9 cellular contexts compared by ENCODE assay signal in the genomic region with DNA sequence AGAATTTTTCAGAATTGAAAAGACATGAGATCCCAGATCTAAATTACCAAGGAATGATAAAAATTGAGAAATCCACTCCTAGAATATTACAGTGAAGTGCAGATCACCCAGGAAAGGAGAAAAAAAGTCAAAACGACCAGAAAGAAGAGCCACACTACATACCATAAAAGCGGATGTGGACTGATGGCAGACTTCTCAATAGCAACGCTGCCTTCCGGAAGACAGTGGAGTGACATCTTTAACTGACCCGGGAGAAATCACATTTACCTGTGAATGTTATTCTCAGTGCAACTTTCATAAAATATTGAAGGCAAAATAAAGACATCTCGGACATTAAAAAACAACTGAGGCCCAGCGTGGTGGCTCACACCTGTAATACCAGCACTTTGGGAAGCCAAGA. TPM values are rescaled to one million over a fixed set of nuclear protein-coding genes. Genes with fewer than 3 reads are reported as not detected.
"Had no signal": no experiment of that assay in that cellular context is flagged by ENCODE, and none has a peak within 500 bp of the region (broad histone marks: within the 10 kb centered on the region; RNA-seq: fewer than 3 reads in every experiment).

No MANE protein-coding gene starts in this region.

RNA-seq across cellular contexts. Expression of a gene that starts 21.5 kb away (rescaled TPM):
- total RNA-seq: LHCN-M2, MCF 10A, NCI-H460, OCI-LY7, PC-9, Right ventricle myocardium inferior, RPMI7951, SJCRH30, SK-MEL-5 had no signal

RNA-seq across cellular contexts. Expression of a gene that starts 44.5 kb away (rescaled TPM):
- total RNA-seq: LHCN-M2, MCF 10A, NCI-H460, OCI-LY7, RPMI7951, SJCRH30, SK-MEL-5 had no signal
